34 cellular contexts compared by ENCODE assay signal in the genomic region with DNA sequence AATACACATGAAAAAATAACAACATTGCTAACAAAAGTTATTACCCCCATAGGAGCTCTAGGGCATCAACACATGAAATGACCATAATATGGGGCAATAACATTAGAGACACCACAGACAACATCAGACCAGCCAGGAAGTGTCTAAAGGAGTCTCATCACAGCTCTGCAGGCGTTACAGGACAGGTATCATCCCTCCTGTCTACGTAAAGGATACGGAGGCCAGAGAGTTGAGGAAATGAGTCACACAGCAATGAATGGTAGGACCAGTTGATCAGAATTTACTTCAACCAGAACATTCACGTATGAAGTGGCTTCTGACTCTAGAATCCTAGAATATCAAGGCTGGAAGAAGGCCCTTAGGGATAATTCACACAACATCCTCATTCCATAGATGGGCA. TPM values are rescaled to one million over a fixed set of nuclear protein-coding genes. Genes with fewer than 3 reads are reported as not detected.
DNase-seq lines count a peak whose midpoint lies in the region; ATAC-seq, FAIRE-seq and TF ChIP-seq lines count a peak whose summit lies in the region.
"Had no signal": no experiment of that assay in that cellular context is flagged by ENCODE, and none has a peak within 500 bp of the region (broad histone marks: within the 10 kb centered on the region; RNA-seq: fewer than 3 reads in every experiment).

No MANE protein-coding gene starts in this region.

- CTCF ChIA-PET in activated CD4-positive, alpha-beta memory T cell treated with anti-CD3 and anti-CD28 coated beads, Interleukin-2, amount 10 ng/mL, durations not matched to agents 7 days and 5 days (lab: Charles Lee) = interaction anchor here (1.6 kb wide), 2 partner anchors 15 to 137 kb away, joined by 3 to 5 read pairs; no protein-coding TSS in a partner anchor
- CTCF ChIA-PET in activated CD4-positive, alpha-beta memory T cell treated with anti-CD3 and anti-CD28 coated beads for 36 hours (lab: Charles Lee) = interaction anchor here (0.6 to 1.8 kb wide), 11 partner anchors 11 to 267 kb away, joined by 3 to 11 read pairs (median 6); a partner anchor contains a TSS

- POLR2A ChIA-PET in activated CD4-positive, alpha-beta memory T cell treated with anti-CD3 and anti-CD28 coated beads, Interleukin-2, amount 10 ng/mL, durations not matched to agents 7 days and 5 days (lab: Charles Lee) = no interaction called here
- POLR2A ChIA-PET in activated CD4-positive, alpha-beta memory T cell treated with anti-CD3 and anti-CD28 coated beads for 36 hours (lab: Charles Lee) = interaction anchor here (1.5 kb wide), 1 partner anchor 32 kb away, joined by 6 read pairs; no protein-coding TSS in a partner anchor

- no peak for FAIRE-seq in pancreas (lab: Jason Lieb, UNC)
- FAIRE-seq: D721Med, frontal cortex, GM12878, H1 had no signal

- 90% methylated on average over 4 of the region's 4 CpGs for WGBS in esophagus muscularis mucosa
- 85% methylated on average over 4 of the region's 4 CpGs for WGBS in pancreas, 2 donors

- H3K4me3 Mint-ChIP-seq in activated CD4-positive, alpha-beta memory T cell treated with anti-CD3 and anti-CD28 coated beads, Interleukin-2, amount 10 ng/mL, durations not matched to agents 7 days and 5 days = peak overlapping the region; percentile 10
- no peak overlapping the region for H3K4me3 Mint-ChIP-seq in activated CD4-positive, alpha-beta memory T cell treated with anti-CD3 and anti-CD28 coated beads for 36 hours
- peak overlapping the region in 4 of 5 experiments; percentile 63 to 97 (median 92) for H3K4me3 Mint-ChIP-seq in brain
- H3K4me3 Mint-ChIP-seq in stimulated activated effector memory CD8-positive, alpha-beta T cell treated with anti-CD3 and anti-CD28 coated beads, Interleukin-12 subunit alpha, Interleukin-12 subunit beta, amount 100 ng/mL, for 72 hours = peak overlapping the region; percentile 81
- H3K4me3 Mint-ChIP-seq: activated B cell treated with CpG ODN at 0.5 μM for 24 hours had no signal

- H3K27ac ChIP-seq in esophagus muscularis mucosa (replicated peaks in 1 of 4) = no peak overlapping the region
- no peak overlapping the region for H3K27ac ChIP-seq in pancreas
- H3K27ac ChIP-seq: adrenal gland, body of pancreas, SJSA1, tibial artery had no signal

- no peaks in the 10 kb centered on the region for H3K9me3 Mint-ChIP-seq in activated CD4-positive, alpha-beta memory T cell treated with anti-CD3 and anti-CD28 coated beads, Interleukin-2, amount 10 ng/mL, durations not matched to agents 7 days and 5 days
- H3K9me3 Mint-ChIP-seq in activated CD4-positive, alpha-beta memory T cell treated with anti-CD3 and anti-CD28 coated beads for 36 hours = no peaks in the 10 kb centered on the region
- no peaks in the 10 kb centered on the region for H3K9me3 Mint-ChIP-seq in brain
- no peaks in the 10 kb centered on the region for H3K9me3 Mint-ChIP-seq in stimulated activated effector memory CD8-positive, alpha-beta T cell treated with anti-CD3 and anti-CD28 coated beads, Interleukin-12 subunit alpha, Interleukin-12 subunit beta, amount 100 ng/mL, for 72 hours
- H3K9me3 Mint-ChIP-seq: activated B cell treated with CpG ODN at 0.5 μM for 24 hours; activated CD4-positive, alpha-beta T cell treated with anti-CD3 and anti-CD28 coated beads, Interleukin-2, amount 10 ng/mL, durations not matched to agents 7 days and 5 days; CD4-positive, CD25-positive, alpha-beta regulatory T cell; naive thymus-derived CD4-positive, alpha-beta T cell had no signal

- H3K36me3 ChIP-seq in esophagus muscularis mucosa (no peaks in the 10 kb centered on the region), pancreas (no peaks in the 10 kb centered on the region)
- H3K36me3 ChIP-seq: adrenal gland, SJSA1, tibial artery had no signal

- no peak overlapping the region for H3K27ac Mint-ChIP-seq in activated CD4-positive, alpha-beta memory T cell treated with anti-CD3 and anti-CD28 coated beads, Interleukin-2, amount 10 ng/mL, durations not matched to agents 7 days and 5 days
- no peak overlapping the region for H3K27ac Mint-ChIP-seq in activated CD4-positive, alpha-beta memory T cell treated with anti-CD3 and anti-CD28 coated beads for 36 hours
- H3K27ac Mint-ChIP-seq in brain = no peak overlapping the region
- H3K27ac Mint-ChIP-seq in stimulated activated effector memory CD8-positive, alpha-beta T cell treated with anti-CD3 and anti-CD28 coated beads, Interleukin-12 subunit alpha, Interleukin-12 subunit beta, amount 100 ng/mL, for 72 hours = no peak overlapping the region
- H3K27ac Mint-ChIP-seq: activated B cell treated with CpG ODN at 0.5 μM for 24 hours; activated CD4-positive, alpha-beta T cell treated with anti-CD3 and anti-CD28 coated beads, Interleukin-2, amount 10 ng/mL, durations not matched to agents 7 days and 5 days had no signal

- intact Hi-C loops in activated CD4-positive, alpha-beta memory T cell treated with anti-CD3 and anti-CD28 coated beads for 36 hours (cut with micrococcal nuclease) = loop anchor here (2.0 to 5.0 kb wide), 5 partner anchors 39 to 264 kb away; a partner anchor contains a TSS
- intact Hi-C loops in esophagus muscularis mucosa (cut with DNase I) = no loop called here
- intact Hi-C loops in pancreas (cut with DNase I) = no loop called here

- no peak for TF ChIP-seq POLR2A in esophagus muscularis mucosa (IDR thresholded peaks at IDR 0.05; ENCODE audit: low read depth)

- H3K27me3 Mint-ChIP-seq in activated CD4-positive, alpha-beta memory T cell treated with anti-CD3 and anti-CD28 coated beads, Interleukin-2, amount 10 ng/mL, durations not matched to agents 7 days and 5 days = no peaks in the 10 kb centered on the region
- no peaks in the 10 kb centered on the region for H3K27me3 Mint-ChIP-seq in activated CD4-positive, alpha-beta memory T cell treated with anti-CD3 and anti-CD28 coated beads for 36 hours
- H3K27me3 Mint-ChIP-seq in brain = no peaks in the 10 kb centered on the region

- H3K4me1 ChIP-seq in esophagus muscularis mucosa (peaks cover 11 to 22% (median 17%) of the 10 kb centered on the region in 4 donors), pancreas (peaks cover 0 to 6% (median 5%) of the 10 kb centered on the region in 3 donors)

- H3K4me3 ChIP-seq in esophagus muscularis mucosa (no peak overlapping the region), pancreas (no peak overlapping the region)
- H3K4me3 ChIP-seq: adrenal gland, body of pancreas, GM12878, K562, SJSA1, tibial artery had no signal

- peak; percentile 48 for ATAC-seq in stimulated activated effector memory CD8-positive, alpha-beta T cell treated with anti-CD3 and anti-CD28 coated beads, Interleukin-12 subunit alpha, Interleukin-12 subunit beta, amount 100 ng/mL, for 72 hours
- no peak for ATAC-seq in GM21717 (IDR thresholded peaks at IDR 0.05; ENCODE audit: unreplicated experiment)
- no peak for ATAC-seq in pancreas
- ATAC-seq: body of pancreas; GM12878; naive thymus-derived CD4-positive, alpha-beta T cell had no signal

- no peak for TF ChIP-seq EP300 in esophagus muscularis mucosa (IDR thresholded peaks at IDR 0.05)

- H3K27me3 ChIP-seq in esophagus muscularis mucosa (no peaks in the 10 kb centered on the region), pancreas (no peaks in the 10 kb centered on the region)
- H3K27me3 ChIP-seq: adrenal gland, body of pancreas, SJSA1, tibial artery had no signal

- TF ChIP-seq CTCF in brain (conservative IDR thresholded peaks at IDR 0.05) (no peak), esophagus muscularis mucosa (IDR thresholded peaks at IDR 0.05) (no peak), pancreas (IDR thresholded peaks at IDR 0.05) (no peak)

- no peaks in the 10 kb centered on the region for H3K36me3 Mint-ChIP-seq in activated CD4-positive, alpha-beta memory T cell treated with anti-CD3 and anti-CD28 coated beads, Interleukin-2, amount 10 ng/mL, durations not matched to agents 7 days and 5 days (ENCODE audit: low read depth)
- no peaks in the 10 kb centered on the region for H3K36me3 Mint-ChIP-seq in activated CD4-positive, alpha-beta memory T cell treated with anti-CD3 and anti-CD28 coated beads for 36 hours
- no peaks in the 10 kb centered on the region for H3K36me3 Mint-ChIP-seq in brain
- no peaks in the 10 kb centered on the region for H3K36me3 Mint-ChIP-seq in stimulated activated effector memory CD8-positive, alpha-beta T cell treated with anti-CD3 and anti-CD28 coated beads, Interleukin-12 subunit alpha, Interleukin-12 subunit beta, amount 100 ng/mL, for 72 hours
- H3K36me3 Mint-ChIP-seq: naive thymus-derived CD4-positive, alpha-beta T cell had no signal

- no peak for DNase-seq in activated CD4-positive, alpha-beta memory T cell treated with anti-CD3 and anti-CD28 coated beads, Interleukin-2, amount 10 ng/mL, durations not matched to agents 7 days and 5 days
- no peak for DNase-seq in activated CD4-positive, alpha-beta memory T cell treated with anti-CD3 and anti-CD28 coated beads for 36 hours
- DNase-seq in esophagus muscularis mucosa (ENCODE audit: extremely low spot score) = peak; percentile 24
- no peak for DNase-seq in stimulated activated effector memory CD8-positive, alpha-beta T cell treated with anti-CD3 and anti-CD28 coated beads, Interleukin-12 subunit alpha, Interleukin-12 subunit beta, amount 100 ng/mL, for 72 hours (ENCODE audit: low spot score in 2 of 2)
- no peak for DNase-seq in globus pallidus (ENCODE audit: low spot score)
- DNase-seq in pancreas = no peak
- DNase-seq: activated B cell treated with CpG ODN at 0.5 μM for 24 hours; activated CD4-positive, alpha-beta T cell treated with anti-CD3 and anti-CD28 coated beads, Interleukin-2, amount 10 ng/mL, durations not matched to agents 7 days and 5 days; activated naive CD4-positive, alpha-beta T cell treated with Interleukin-2 at 50 U/mL for 16 hours; adrenal gland; body of pancreas; CD4-positive, CD25-positive, alpha-beta regulatory T cell; effector CD4-positive, alpha-beta T cell; kidney glomerular epithelial cell; naive thymus-derived CD4-positive, alpha-beta T cell; NCI-H1092 treated with DMSO at 0.1 percent for 48 hours; NCI-H1694 treated with DMSO at 0.1 percent for 48 hours; NCI-H446 treated with DMSO at 0.1 percent for 48 hours; occipital lobe; stimulated activated CD4-positive, alpha-beta T cell treated with anti-CD3 and anti-CD28 coated beads, Interleukin-4, amount 100 ng/mL, for 24 hours; tibial artery had no signal

- peaks cover 37% of the 10 kb centered on the region for H3K4me1 Mint-ChIP-seq in activated CD4-positive, alpha-beta memory T cell treated with anti-CD3 and anti-CD28 coated beads, Interleukin-2, amount 10 ng/mL, durations not matched to agents 7 days and 5 days
- peaks cover 31% of the 10 kb centered on the region for H3K4me1 Mint-ChIP-seq in activated CD4-positive, alpha-beta memory T cell treated with anti-CD3 and anti-CD28 coated beads for 36 hours (ENCODE audit: low read depth)
- peaks cover 40% of the 10 kb centered on the region for H3K4me1 Mint-ChIP-seq in brain
- H3K4me1 Mint-ChIP-seq in stimulated activated effector memory CD8-positive, alpha-beta T cell treated with anti-CD3 and anti-CD28 coated beads, Interleukin-12 subunit alpha, Interleukin-12 subunit beta, amount 100 ng/mL, for 72 hours = peaks cover 50% of the 10 kb centered on the region

- H3K9me3 ChIP-seq in esophagus muscularis mucosa = no peaks in the 10 kb centered on the region
- no peaks in the 10 kb centered on the region for H3K9me3 ChIP-seq in pancreas
- H3K9me3 ChIP-seq: adrenal gland, body of pancreas, SJSA1, tibial artery had no signal

RNA-seq across cellular contexts. Expression of a gene that starts 1.8 kb away (rescaled TPM):
- total RNA-seq in activated CD4-positive, alpha-beta memory T cell treated with anti-CD3 and anti-CD28 coated beads, Interleukin-2, amount 10 ng/mL, durations not matched to agents 7 days and 5 days = under 1 TPM; 0.20 to 0.43 TPM
- under 1 TPM; 0.58 to 0.90 TPM for total RNA-seq in activated CD4-positive, alpha-beta memory T cell treated with anti-CD3 and anti-CD28 coated beads for 36 hours
- polyA plus RNA-seq in brain (ENCODE audit: insufficient read depth, low read depth, low replicate concordance) (1.8 TPM), pancreas (1 to 10 TPM in 1 of 2 donors, under 1 TPM in 1; 0.91 to 3.5 TPM)
- total RNA-seq in esophagus muscularis mucosa (under 1 TPM in 1 of 4 donors, not detected in 3; 0.40 TPM), pancreas (1 to 10 TPM in 1 of 6 donors, under 1 TPM in 5; 0.47 to 1.8 (median 0.77) TPM)
- total RNA-seq: A172; activated B cell treated with CpG ODN at 0.5 μM for 24 hours; activated CD4-positive, alpha-beta T cell treated with anti-CD3 and anti-CD28 coated beads, Interleukin-2, amount 10 ng/mL, durations not matched to agents 7 days and 5 days; CD4-positive, CD25-positive, alpha-beta regulatory T cell; chondrocyte; GM12878; H1; K562; M059J; pulmonary artery endothelial cell; RPMI7951 had no signal

RNA-seq across cellular contexts. Expression of a gene that starts 20.5 kb away (rescaled TPM):
- not detected for total RNA-seq in activated CD4-positive, alpha-beta memory T cell treated with anti-CD3 and anti-CD28 coated beads, Interleukin-2, amount 10 ng/mL, durations not matched to agents 7 days and 5 days
- total RNA-seq in activated CD4-positive, alpha-beta memory T cell treated with anti-CD3 and anti-CD28 coated beads for 36 hours = under 1 TPM; 0.10 to 0.19 TPM
- polyA plus RNA-seq in brain (ENCODE audit: insufficient read depth, low read depth, low replicate concordance) (57.0 TPM), pancreas (1 to 10 TPM; 2.8 to 5.3 TPM)
- total RNA-seq in esophagus muscularis mucosa (10 to 100 TPM; 35.6 to 59.2 (median 45.8) TPM), pancreas (10 to 100 TPM in 1 of 6 donors, 1 to 10 TPM in 5; 2.3 to 12.6 (median 5.6) TPM)
- total RNA-seq: activated CD4-positive, alpha-beta T cell treated with anti-CD3 and anti-CD28 coated beads, Interleukin-2, amount 10 ng/mL, durations not matched to agents 7 days and 5 days; CD4-positive, CD25-positive, alpha-beta regulatory T cell had no signal
- polyA plus RNA-seq: CD4-positive, CD25-positive, alpha-beta regulatory T cell; naive thymus-derived CD4-positive, alpha-beta T cell had no signal
